In genomic region chr3:159252772-159253384, GRCh38 we compare ENCODE assay signal across 1 cellular context.
TF ChIP-seq lines count a peak whose summit lies in the region.

No MANE protein-coding gene starts in this region.

TF ChIP-seq in K562, 482 proteins besides CTCF, POLR2A, EP300 and RAD21 (continued from another document):
- TF ChIP-seq ZFP91 (CRISPR knock-in tag; IDR thresholded peaks at IDR 0.05) (no peak), TRIM28 (IDR thresholded peaks at IDR 0.05) (peak; percentile 51; the same call in 1 of the 2 replicates)
